Comparison of ENCODE assay signal across 9 cellular contexts in the genomic region with DNA sequence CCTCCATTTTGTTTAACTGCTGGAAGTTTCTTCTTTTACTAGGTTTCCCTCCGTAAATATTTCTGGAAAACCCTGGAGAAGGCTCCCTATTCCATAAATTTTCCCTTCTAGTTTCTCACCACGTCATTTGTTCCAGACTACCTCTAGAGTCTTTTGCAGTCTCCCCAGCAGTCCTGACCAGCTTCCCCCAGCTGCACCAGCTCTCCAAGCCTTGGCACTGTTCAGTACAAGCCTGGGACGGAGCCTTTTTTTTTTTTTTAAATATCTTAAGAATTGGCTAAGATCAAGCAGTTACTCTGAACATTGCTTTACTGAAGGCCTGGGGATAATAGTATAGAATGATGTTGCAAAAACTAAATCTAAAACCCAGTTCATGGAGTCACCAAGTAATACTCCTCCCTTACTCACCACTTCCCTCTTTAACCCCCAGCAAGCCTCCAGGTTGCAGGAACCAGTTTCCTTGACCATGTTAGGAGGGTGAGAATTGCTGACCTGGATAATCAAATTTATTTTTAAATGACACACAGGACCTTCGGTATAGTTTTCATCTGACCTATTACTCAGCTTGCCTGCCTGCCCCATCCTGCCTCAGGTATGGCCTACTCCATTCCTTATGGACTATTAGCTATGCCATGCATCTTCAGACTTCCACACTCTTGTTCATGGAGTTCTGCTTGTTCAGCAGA. TPM values are rescaled to one million over a fixed set of nuclear protein-coding genes. Genes with fewer than 3 reads are reported as not detected.
DNase-seq lines count a peak whose midpoint lies in the region; ATAC-seq and TF ChIP-seq lines count a peak whose summit lies in the region.
"Had no signal": no experiment of that assay in that cellular context is flagged by ENCODE, and none has a peak within 500 bp of the region (broad histone marks: within the 10 kb centered on the region; RNA-seq: fewer than 3 reads in every experiment).

No MANE protein-coding gene starts in this region.

- 57% methylated on average over 4 of the region's 4 CpGs for WGBS in mammary epithelial cell (ENCODE audit: low coverage, missing lambda C conversion rate)

- CTCF ChIA-PET in activated CD4-positive, alpha-beta T cell treated with anti-CD3 and anti-CD28 coated beads for 36 hours (lab: Charles Lee) = interaction anchor here (0.7 to 2.1 kb wide), 6 partner anchors 10 to 311 kb away, joined by 3 to 12 read pairs (median 4); no protein-coding TSS in a partner anchor
- CTCF ChIA-PET in mammary epithelial cell (lab: Charles Lee; ENCODE audit: low non-redundant PET) (no interaction called here), Caco-2 (lab: Charles Lee) (no interaction called here)

- peaks cover 37% of the 10 kb centered on the region for H3K36me3 Mint-ChIP-seq in activated CD4-positive, alpha-beta T cell treated with anti-CD3 and anti-CD28 coated beads for 36 hours (ENCODE audit: low read depth)
- no peaks in the 10 kb centered on the region for H3K36me3 Mint-ChIP-seq in Caco-2 (ENCODE audit: insufficient read depth, unreplicated experiment)

- H3K9ac ChIP-seq in mammary epithelial cell (ENCODE audit: insufficient read depth, low read length) (peak overlapping the region; percentile 44), muscle layer of colon (ENCODE audit: low read length) (peak overlapping the region; percentile 59)

- H3K36me3 ChIP-seq in KOPT-K1 (ENCODE audit: insufficient read depth, low read length) = peaks cover 26% of the 10 kb centered on the region
- H3K36me3 ChIP-seq in mammary epithelial cell (ENCODE audit: insufficient read depth, low read length) = no peaks in the 10 kb centered on the region
- peaks cover 11% of the 10 kb centered on the region for H3K36me3 ChIP-seq in muscle layer of colon (ENCODE audit: insufficient read depth, low read length)
- H3K36me3 ChIP-seq in Caco-2 (ENCODE audit: control insufficient read depth, insufficient read depth, low read length) = no peaks in the 10 kb centered on the region

- no peaks in the 10 kb centered on the region for H3K27me3 ChIP-seq in mammary epithelial cell (ENCODE audit: insufficient read depth, low read length)
- H3K27me3 ChIP-seq in muscle layer of colon (ENCODE audit: control insufficient read depth in 1 of 2, insufficient read depth in 2 of 2, low read length in 2 of 2) = no peaks in the 10 kb centered on the region
- H3K27me3 ChIP-seq in Caco-2 (replicated peaks; ENCODE audit: control insufficient read depth, insufficient read depth, low read length) = no peaks in the 10 kb centered on the region

- intact Hi-C loops in activated CD4-positive, alpha-beta T cell treated with anti-CD3 and anti-CD28 coated beads for 36 hours (cut with DNase I, micrococcal nuclease) = no loop called here
- intact Hi-C loops in mammary epithelial cell (cut with micrococcal nuclease) (loop anchor here (1.0 kb wide), 1 partner anchor 34 kb away; no protein-coding TSS in a partner anchor), Caco-2 (cut with micrococcal nuclease; ENCODE audit: unreplicated experiment) (no loop called here)

- no peaks in the 10 kb centered on the region for H4K20me1 ChIP-seq in mammary epithelial cell (ENCODE audit: insufficient read depth, low read length)

- in situ Hi-C loops in mammary epithelial cell (cut with MboI; ENCODE audit: low sequenced_read_pairs in 2 of 2) = no loop called here

- no peak overlapping the region for H3K4me3 ChIP-seq in mammary epithelial cell (replicated peaks in 1 of 3; ENCODE audit: insufficient read depth in 1 of 3, low read depth in 2 of 3, low read length in 3 of 3)
- peak overlapping the region; percentile 3 to 76 for H3K4me3 ChIP-seq in muscle layer of colon (ENCODE audit: low read depth in 1 of 2, low read length in 2 of 2)
- H3K4me3 ChIP-seq in Caco-2 (ENCODE audit: low read depth, low read length) = no peak overlapping the region
- H3K4me3 ChIP-seq: A549 had no signal

- dilution Hi-C loops in mammary epithelial cell (cut with HindIII; ENCODE audit: low sequenced_read_pairs) = no loop called here

- TF ChIP-seq CTCF in mammary epithelial cell (conservative IDR thresholded peaks at IDR 0.05 in 1 of 2, IDR thresholded peaks at IDR 0.05 in 1 of 2; ENCODE audit: extremely low read depth in 1 of 2, insufficient read depth in 1 of 2, low read depth in 1 of 2, low read length in 2 of 2) = no peak
- no peak for TF ChIP-seq CTCF in Caco-2 (IDR thresholded peaks at IDR 0.05; ENCODE audit: insufficient read depth in 1 of 2, low read depth in 1 of 2, low read length in 1 of 2, severe bottlenecking in 1 of 2, unreplicated experiment in 1 of 2)

- no peaks in the 10 kb centered on the region for H3K27me3 Mint-ChIP-seq in activated CD4-positive, alpha-beta T cell treated with anti-CD3 and anti-CD28 coated beads for 36 hours
- no peaks in the 10 kb centered on the region for H3K27me3 Mint-ChIP-seq in Caco-2 (ENCODE audit: insufficient read depth, unreplicated experiment)

- ATAC-seq in activated CD4-positive, alpha-beta T cell treated with anti-CD3 and anti-CD28 coated beads for 36 hours = peak; percentile 40
- ATAC-seq: A549 had no signal

- H3K4me1 Mint-ChIP-seq in activated CD4-positive, alpha-beta T cell treated with anti-CD3 and anti-CD28 coated beads for 36 hours = peaks cover 27% of the 10 kb centered on the region
- H3K4me1 Mint-ChIP-seq in Caco-2 (ENCODE audit: low read depth, unreplicated experiment) = no peaks in the 10 kb centered on the region

- H3K4me2 ChIP-seq in mammary epithelial cell (ENCODE audit: insufficient read depth, low read depth, low read length) = peak overlapping the region; percentile 76
- H3K4me2 ChIP-seq: A549 had no signal

- H3K9me3 ChIP-seq in KOPT-K1 (ENCODE audit: insufficient read depth, low read length, poor library complexity, severe bottlenecking) (no peaks in the 10 kb centered on the region), mammary epithelial cell (replicated peaks; ENCODE audit: insufficient read depth, low read length) (no peaks in the 10 kb centered on the region), muscle layer of colon (ENCODE audit: low read length) (no peaks in the 10 kb centered on the region), Caco-2 (no peaks in the 10 kb centered on the region)
- H3K9me3 ChIP-seq: A549 had no signal

- peak overlapping the region; percentile 88 for H2AFZ ChIP-seq in mammary epithelial cell (ENCODE audit: low read depth, low read length)

- H3K4me1 ChIP-seq in mammary epithelial cell (ENCODE audit: insufficient read depth, low read length) (peaks cover 15% of the 10 kb centered on the region), muscle layer of colon (ENCODE audit: insufficient read depth, low read length) (peaks cover 10% of the 10 kb centered on the region), Caco-2 (no peaks in the 10 kb centered on the region)
- H3K4me1 ChIP-seq: A549 had no signal

- H3K79me2 ChIP-seq in mammary epithelial cell (ENCODE audit: insufficient read depth, low read length) = no peaks in the 10 kb centered on the region

- BruUV-seq in mammary epithelial cell (replicated peaks; lab: Mats Ljungman, UMichigan) (no TSS peak), Caco-2 (replicated peaks; lab: Mats Ljungman, UMichigan) (no TSS peak)

- peak overlapping the region; percentile 93 for H3K27ac Mint-ChIP-seq in activated CD4-positive, alpha-beta T cell treated with anti-CD3 and anti-CD28 coated beads for 36 hours
- no peak overlapping the region for H3K27ac Mint-ChIP-seq in Caco-2 (ENCODE audit: unreplicated experiment)

- DNase-seq in activated CD4-positive, alpha-beta T cell treated with anti-CD3 and anti-CD28 coated beads for 36 hours = no peak
- DNase-seq in activated CD4-positive, alpha-beta T cell treated with anti-CD3 and anti-CD28 coated beads, Interleukin-2, amount 50 U/mL, for 4 hours = no peak
- DNase-seq in mammary epithelial cell (peak; percentile 71), Caco-2 (no peak), iPS-NIHi11 (ENCODE audit: low spot score) (no peak), superior temporal gyrus (ENCODE audit: extremely low spot score) (no peak)

- POLR2A ChIA-PET in activated CD4-positive, alpha-beta T cell treated with anti-CD3 and anti-CD28 coated beads for 36 hours (lab: Charles Lee) = interaction anchor here (1.1 kb wide), 1 partner anchor 14 kb away, joined by 3 read pairs; no protein-coding TSS in a partner anchor
- POLR2A ChIA-PET in Caco-2 (lab: Charles Lee) = no interaction called here

- H3K4me3 Mint-ChIP-seq in activated CD4-positive, alpha-beta T cell treated with anti-CD3 and anti-CD28 coated beads for 36 hours = peak overlapping the region; percentile 78
- H3K4me3 Mint-ChIP-seq in Caco-2 (ENCODE audit: unreplicated experiment) = no peak overlapping the region

- no peaks in the 10 kb centered on the region for H3K9me3 Mint-ChIP-seq in activated CD4-positive, alpha-beta T cell treated with anti-CD3 and anti-CD28 coated beads for 36 hours (ENCODE audit: low read depth)
- H3K9me3 Mint-ChIP-seq in Caco-2 (ENCODE audit: unreplicated experiment) = no peaks in the 10 kb centered on the region

- peak overlapping the region; percentile 94 for H3K27ac ChIP-seq in KOPT-K1 (ENCODE audit: low read depth, low read length, poor library complexity, severe bottlenecking)
- peak overlapping the region; percentile 58 for H3K27ac ChIP-seq in mammary epithelial cell (ENCODE audit: insufficient read depth, low read depth, low read length)
- H3K27ac ChIP-seq in muscle layer of colon (ENCODE audit: low read depth, low read length) = peak overlapping the region; percentile 87
- H3K27ac ChIP-seq: A549 had no signal

RNA-seq across cellular contexts. Expression of gene RTP4, which starts 0.7 kb away (rescaled TPM):
- 1 to 10 TPM; 2.0 to 3.1 TPM for total RNA-seq in activated CD4-positive, alpha-beta T cell treated with anti-CD3 and anti-CD28 coated beads for 36 hours
- total RNA-seq in mammary epithelial cell (under 1 TPM; 0.19 to 0.50 TPM), Caco-2 (2022) (not detected in 2 replicates)
- polyA plus RNA-seq in mammary epithelial cell = not detected
- not detected for polyA minus RNA-seq in mammary epithelial cell
- polyA plus RNA-seq: A549 had no signal

Comparison
In these comparisons a context has a peak if more than half of its experiments do, and no peak if none do; other contexts are left out.
1. H3K4me3 ChIP-seq: peak in muscle layer of colon (2 of 2); none in mammary epithelial cell (0 of 3) and Caco-2 (single experiment).
2. Peak in every context shown above with its lines, with median percentiles within 50 percentile points of each other: H3K27ac ChIP-seq.